8 cellular contexts compared by ENCODE assay signal in genomic region chr17:17729620-17730249, GRCh38.
DNase-seq lines count a peak whose midpoint lies in the region; ATAC-seq and TF ChIP-seq lines count a peak whose summit lies in the region.

No MANE protein-coding gene starts in this region.

- in situ Hi-C loops in astrocyte of the spinal cord (cut with HindIII; ENCODE audit: low sequenced_read_pairs), result no loop called here

- ATAC-seq in HG03175 (IDR thresholded peaks at IDR 0.05; ENCODE audit: unreplicated experiment) (peak; percentile 79), HG02840 (IDR thresholded peaks at IDR 0.05; ENCODE audit: low FRiP score, unreplicated experiment) (no peak)
- peak; percentile 61 for ATAC-seq in stimulated activated naive CD8-positive, alpha-beta T cell treated with anti-CD3 and anti-CD28 coated beads, Interleukin-15, Interleukin-2, amounts not matched to agents 100 U/mL and 50 U/mL, for 24 hours

- peak; percentile 28 for DNase-seq in DMS53 treated with DMSO at 0.1 percent for 48 hours (lab: John Stamatoyannopoulos, UW; ENCODE audit: unreplicated experiment)
- peak; percentile 54 for DNase-seq in SW480 (ENCODE audit: low spot score)
- DNase-seq in astrocyte of the spinal cord (ENCODE audit: low read depth, low spot score), result no peak
- DNase-seq in left kidney (ENCODE audit: low read depth, low spot score), result peak; percentile 87
- peak; percentile 63 for DNase-seq in stimulated activated naive CD8-positive, alpha-beta T cell treated with anti-CD3 and anti-CD28 coated beads, Interleukin-15, Interleukin-2, amounts not matched to agents 100 U/mL and 50 U/mL, for 24 hours
- no peak for DNase-seq in glomerular visceral epithelial cell (ENCODE audit: extremely low spot score)

- H3K4me3 ChIP-seq in astrocyte of the spinal cord (ENCODE audit: low read depth, low read length), result no peak overlapping the region

- TF ChIP-seq CTCF in astrocyte of the spinal cord (IDR thresholded peaks at IDR 0.05; ENCODE audit: low read depth, low read length), result peak; percentile 71

Comparison
In these comparisons a context has a peak if more than half of its experiments do, and no peak if none do; other contexts are left out.
1. DNase-seq: peak in DMS53 treated with DMSO at 0.1 percent for 48 hours (single experiment), SW480 (single experiment), left kidney (single experiment) and stimulated activated naive CD8-positive, alpha-beta T cell treated with anti-CD3 and anti-CD28 coated beads, Interleukin-15, Interleukin-2, amounts not matched to agents 100 U/mL and 50 U/mL, for 24 hours (single experiment); none in astrocyte of the spinal cord (single experiment) and glomerular visceral epithelial cell (single experiment).